12 cellular contexts compared by ENCODE assay signal in the genomic region with DNA sequence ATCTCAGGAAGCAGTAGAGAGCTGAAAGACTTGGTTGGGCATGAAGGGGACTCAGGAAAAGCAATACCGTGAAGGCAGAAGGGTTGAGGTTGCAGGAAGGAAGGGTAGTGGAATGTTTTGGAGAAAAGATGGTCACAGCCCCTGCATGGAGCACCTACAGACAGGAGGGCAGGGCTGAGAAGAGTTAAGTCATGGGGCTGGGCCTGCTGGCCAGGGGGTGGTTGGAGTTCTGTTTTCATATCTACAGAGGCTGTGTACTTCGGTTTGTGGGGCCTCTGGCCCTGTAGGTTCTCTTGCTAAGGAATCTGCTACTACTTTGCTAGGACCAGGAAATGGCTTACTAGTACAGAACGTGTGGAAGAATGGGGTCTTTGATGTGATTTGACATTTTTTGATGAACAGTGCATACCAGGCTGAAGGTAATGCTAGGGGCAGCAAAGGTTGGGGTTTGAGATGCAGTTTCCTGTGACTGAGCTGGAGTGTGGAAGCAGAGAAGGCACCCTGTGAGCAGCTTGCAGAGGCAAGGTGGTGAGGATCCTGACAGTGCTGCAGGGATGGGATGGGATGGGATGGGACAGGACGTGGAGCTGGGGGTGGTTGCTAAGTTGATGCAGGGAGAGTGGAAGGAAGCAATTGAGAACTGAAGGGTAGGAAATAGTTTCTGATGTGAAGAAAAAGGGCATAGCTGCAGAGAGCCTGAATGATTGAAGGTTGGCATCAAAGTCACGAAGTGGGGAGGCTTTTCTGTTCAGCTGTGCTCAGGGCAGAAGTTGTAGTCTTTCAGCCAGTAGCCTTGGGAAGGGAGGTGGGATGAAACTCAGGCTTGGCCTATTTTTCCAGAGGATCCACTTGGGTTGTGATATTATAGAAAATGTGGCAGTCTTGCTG. TPM values are rescaled to one million over a fixed set of nuclear protein-coding genes. Genes with fewer than 3 reads are reported as not detected.
DNase-seq lines count a peak whose midpoint lies in the region; ATAC-seq and TF ChIP-seq lines count a peak whose summit lies in the region.
"Had no signal": no experiment of that assay in that cellular context is flagged by ENCODE, and none has a peak within 500 bp of the region (broad histone marks: within the 10 kb centered on the region; RNA-seq: fewer than 3 reads in every experiment).

No MANE protein-coding gene starts in this region.

- H3K27ac ChIP-seq in A673 (ENCODE audit: low read depth, low read length, poor library complexity, severe bottlenecking) (peak overlapping the region; percentile 27), iPS-18a (ENCODE audit: low read length) (peak overlapping the region; percentile 7), left ventricle myocardium inferior (replicated peaks) (no peak overlapping the region)
- H3K27ac ChIP-seq: transverse colon had no signal

- no peak for TF ChIP-seq CTCF in A673 (conservative IDR thresholded peaks at IDR 0.05; ENCODE audit: low read depth, low read length)
- TF ChIP-seq CTCF in GM12865 (IDR thresholded peaks at IDR 0.05; ENCODE audit: insufficient read depth, low read depth, low read length, missing control alignments), result no peak
- TF ChIP-seq CTCF in left ventricle myocardium inferior (IDR thresholded peaks at IDR 0.05; ENCODE audit: borderline replicate concordance), result no peak

- intact Hi-C loops in A673 (cut with micrococcal nuclease; ENCODE audit: unreplicated experiment), result loop anchor here (5.0 to 10.0 kb wide), 2 partner anchors 93 to 1026 kb away; a partner anchor contains a TSS
- intact Hi-C loops in left ventricle myocardium inferior (cut with micrococcal nuclease), result loop anchor here (10.0 kb wide), 1 partner anchor 1153 kb away; no protein-coding TSS in a partner anchor

- CTCF ChIA-PET in A673 (lab: Charles Lee), result no interaction called here
- CTCF ChIA-PET in T-cell (lab: Charles Lee), result interaction anchor here in 1 of 2 donors (0.6 kb wide), 1 partner anchor 1310 kb away, joined by 8 read pairs; no protein-coding TSS in a partner anchor

- BruUV-seq in A673 (replicated peaks; lab: Mats Ljungman, UMichigan), result no TSS peak

- peaks cover 49 to 55% (median 53%) of the 10 kb centered on the region in 3 donors for H3K4me1 Mint-ChIP-seq in T-cell

- H3K27ac Mint-ChIP-seq in T-cell, result peak overlapping the region; percentile 25 to 56
- H3K27ac Mint-ChIP-seq: dendritic cell treated with granulocyte-macrophage colony-stimulating factor and Interleukin-4, amounts not matched to agents 40 ng/mL and 50 ng/mL, for 4 days had no signal

- peak in 1 of 4 experiments; percentile 17 for ATAC-seq in T-cell (replicated peaks in 1 of 4)
- ATAC-seq: left ventricle myocardium superior had no signal

- H3K9ac ChIP-seq in iPS-18a (ENCODE audit: low read length), result no peak overlapping the region

- no peak overlapping the region for H3K4me3 Mint-ChIP-seq in T-cell
- H3K4me3 Mint-ChIP-seq: dendritic cell treated with granulocyte-macrophage colony-stimulating factor and Interleukin-4, amounts not matched to agents 40 ng/mL and 50 ng/mL, for 4 days had no signal

- H3K27me3 Mint-ChIP-seq in T-cell, result no peaks in the 10 kb centered on the region
- H3K27me3 Mint-ChIP-seq: dendritic cell treated with granulocyte-macrophage colony-stimulating factor and Interleukin-4, amounts not matched to agents 40 ng/mL and 50 ng/mL, for 4 days had no signal

- H3K36me3 ChIP-seq in A673 (ENCODE audit: insufficient read depth, low read length, poor library complexity, severe bottlenecking) (peaks cover 63% of the 10 kb centered on the region), iPS-18a (ENCODE audit: control insufficient read depth, low read depth, low read length) (peaks cover 64% of the 10 kb centered on the region), left ventricle myocardium inferior (peaks cover 56% of the 10 kb centered on the region)

- POLR2A ChIA-PET in A673 (lab: Charles Lee; ENCODE audit: low non-redundant PET), result interaction anchor here (0.5 kb wide), 1 partner anchor 1167 kb away, joined by 3 read pairs; no protein-coding TSS in a partner anchor
- POLR2A ChIA-PET in T-cell (lab: Charles Lee), result interaction anchor here in 1 of 2 donors (0.6 kb wide), 1 partner anchor 1411 kb away, joined by 3 read pairs; no protein-coding TSS in a partner anchor

- peaks cover 39% of the 10 kb centered on the region for H3K4me1 ChIP-seq in A673 (ENCODE audit: insufficient read depth, low read length, poor library complexity, severe bottlenecking)
- peaks cover 27% of the 10 kb centered on the region for H3K4me1 ChIP-seq in iPS-18a (ENCODE audit: control insufficient read depth, low read depth, low read length)
- H3K4me1 ChIP-seq in left ventricle myocardium inferior, result peaks cover 41% of the 10 kb centered on the region

- no peaks in the 10 kb centered on the region for H3K9me3 ChIP-seq in A673 (ENCODE audit: low read depth, low read length, poor library complexity, severe bottlenecking)
- no peaks in the 10 kb centered on the region for H3K9me3 ChIP-seq in iPS-18a (ENCODE audit: control insufficient read depth, low read depth, low read length)
- no peaks in the 10 kb centered on the region for H3K9me3 ChIP-seq in left ventricle myocardium inferior (replicated peaks)
- H3K9me3 ChIP-seq: transverse colon had no signal

- peaks cover 50% of the 10 kb centered on the region for H3K36me3 Mint-ChIP-seq in T-cell

- H3K4me3 ChIP-seq in A673 (ENCODE audit: low read depth, low read length, poor library complexity, severe bottlenecking) (no peak overlapping the region), GM12865 (ENCODE audit: low read depth, low read length) (no peak overlapping the region), iPS-18a (ENCODE audit: low read length) (no peak overlapping the region), left ventricle myocardium inferior (no peak overlapping the region)
- H3K4me3 ChIP-seq: transverse colon had no signal

- H3K9me3 Mint-ChIP-seq in T-cell, result no peaks in the 10 kb centered on the region
- H3K9me3 Mint-ChIP-seq: dendritic cell treated with granulocyte-macrophage colony-stimulating factor and Interleukin-4, amounts not matched to agents 40 ng/mL and 50 ng/mL, for 4 days had no signal

- H3K27me3 ChIP-seq in A673 (replicated peaks; ENCODE audit: insufficient read depth, low read depth, low read length, poor library complexity) (no peaks in the 10 kb centered on the region), iPS-18a (ENCODE audit: control insufficient read depth, insufficient read depth, low read length) (no peaks in the 10 kb centered on the region), left ventricle myocardium inferior (ENCODE audit: low read depth) (no peaks in the 10 kb centered on the region)
- H3K27me3 ChIP-seq: transverse colon had no signal

- DNase-seq in A673 (ENCODE audit: low spot score), result no peak
- DNase-seq in GM12865 (ENCODE audit: low read depth), result peak; percentile 14
- no peak for DNase-seq in T-cell
- DNase-seq in NCI-H510A (lab: John Stamatoyannopoulos, UW), result no peak
- no peak for DNase-seq in left ventricle myocardium inferior
- no peak for DNase-seq in activated CD4-positive, alpha-beta T cell treated with anti-CD3 and anti-CD28 coated beads for 48 hours
- no peak for DNase-seq in NCI-H748 (lab: John Stamatoyannopoulos, UW; ENCODE audit: unreplicated experiment)
- DNase-seq: activated gamma-delta T cell treated with Interleukin-2 at 50 U/mL for 16 hours, left ventricle myocardium superior, transverse colon had no signal

RNA-seq across cellular contexts. Expression of a gene that starts 7.8 kb away (rescaled TPM):
- total RNA-seq in A673 (2021), result 1,384 and 1,553 TPM in 2 replicates
- 1,000 to 10,000 TPM; 1,070 to 1,783 (median 1,384) TPM for total RNA-seq in T-cell
- total RNA-seq in left ventricle myocardium inferior, result 829 TPM

RNA-seq across cellular contexts. Expression of a gene that starts 12.1 kb away (rescaled TPM):
- total RNA-seq in A673 (2021) (27.3 and 27.8 TPM in 2 replicates), T-cell (10 to 100 TPM; 14.5 to 16.9 (median 16.5) TPM), left ventricle myocardium inferior (8.2 TPM)
